In the genomic region with DNA sequence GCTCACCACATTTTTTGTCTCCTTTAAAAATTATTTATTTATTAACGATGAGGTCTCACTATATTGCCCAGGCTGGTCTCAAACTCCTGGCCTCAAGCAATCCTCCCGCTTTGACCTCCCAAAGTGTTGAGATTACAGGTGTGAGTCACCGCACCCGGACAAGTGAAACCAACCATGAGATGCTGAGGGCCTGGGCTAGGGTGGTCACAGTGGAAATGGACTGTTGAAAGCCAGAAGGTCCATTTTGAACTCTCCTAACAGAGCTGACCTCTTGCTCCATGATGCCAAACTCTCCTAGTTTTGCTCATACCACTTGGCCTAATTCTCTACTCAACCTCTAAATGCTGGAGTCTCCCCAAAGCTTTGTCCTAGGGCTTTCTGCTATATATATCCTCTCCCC, we compare ENCODE assay signal across 9 cellular contexts.
A peak's percentile ranks its signal among the peaks of the same experiment; 100 is the strongest.
DNase-seq lines count a peak whose midpoint lies in the region; ATAC-seq and TF ChIP-seq lines count a peak whose summit lies in the region.
"Had no signal": no experiment of that assay in that cellular context is flagged by ENCODE, and none has a peak within 500 bp of the region (broad histone marks: within the 10 kb centered on the region; RNA-seq: fewer than 3 reads in every experiment).

No MANE protein-coding gene starts in this region.

- peaks cover 67% of the 10 kb centered on the region for H3F3A ChIP-seq in SU-DHL-6 (ENCODE audit: insufficient read depth)

- peaks cover 0 to 3% (median 2%) of the 10 kb centered on the region in 3 donors for H3K36me3 Mint-ChIP-seq in CD8-positive, alpha-beta memory T cell
- H3K36me3 Mint-ChIP-seq in natural killer cell (no peaks in the 10 kb centered on the region), WTC11 (no peaks in the 10 kb centered on the region)

- intact Hi-C loops in natural killer cell (cut with micrococcal nuclease) = loop anchor here (5.0 to 10.0 kb wide), 2 partner anchors 48 to 275 kb away; no protein-coding TSS in a partner anchor

- H3K4me1 ChIP-seq in CD8-positive, alpha-beta memory T cell (ENCODE audit: insufficient read depth, low read length) = peaks cover 78% of the 10 kb centered on the region

- H3K9ac ChIP-seq in SU-DHL-6 (ENCODE audit: low read length) = peak overlapping the region; percentile 39

- H3K9me3 ChIP-seq in CD8-positive, alpha-beta memory T cell (ENCODE audit: low read length) = no peaks in the 10 kb centered on the region
- no peaks in the 10 kb centered on the region for H3K9me3 ChIP-seq in SU-DHL-6 (ENCODE audit: insufficient read depth, low read length)

- H3K79me2 ChIP-seq in SU-DHL-6 (ENCODE audit: insufficient read depth, low read length) = peaks cover 30% of the 10 kb centered on the region

- ATAC-seq in GM21528 (IDR thresholded peaks at IDR 0.05; ENCODE audit: low FRiP score, unreplicated experiment) = peak; percentile 4
- ATAC-seq in natural killer cell = no peak
- no peak for ATAC-seq in WTC11

- peak overlapping the region; percentile 54 to 78 (median 62) for H3K4me3 Mint-ChIP-seq in CD8-positive, alpha-beta memory T cell
- H3K4me3 Mint-ChIP-seq in natural killer cell (peak overlapping the region; percentile 85), WTC11 (no peak overlapping the region)

- no peak for TF ChIP-seq CTCF in SU-DHL-6 (IDR thresholded peaks at IDR 0.05; ENCODE audit: insufficient read depth, low read length, poor library complexity, severe bottlenecking)
- no peak for TF ChIP-seq CTCF in natural killer cell (IDR thresholded peaks at IDR 0.05)
- TF ChIP-seq CTCF in WTC11 (IDR thresholded peaks at IDR 0.05) = no peak

- H3K27me3 Mint-ChIP-seq in CD8-positive, alpha-beta memory T cell = no peaks in the 10 kb centered on the region
- peaks cover 8 to 12% of the 10 kb centered on the region in 2 donors for H3K27me3 Mint-ChIP-seq in natural killer cell (ENCODE audit: low read depth in 2 of 2)
- H3K27me3 Mint-ChIP-seq in WTC11 (ENCODE audit: low read depth) = no peaks in the 10 kb centered on the region

- no peaks in the 10 kb centered on the region for H3K36me3 ChIP-seq in CD8-positive, alpha-beta memory T cell (ENCODE audit: insufficient read depth, low read length)
- H3K36me3 ChIP-seq in SU-DHL-6 (ENCODE audit: low read length) = no peaks in the 10 kb centered on the region; the same call in 1 of the 2 replicates

- H3K9me3 Mint-ChIP-seq in CD8-positive, alpha-beta memory T cell = no peaks in the 10 kb centered on the region
- no peaks in the 10 kb centered on the region for H3K9me3 Mint-ChIP-seq in natural killer cell
- no peaks in the 10 kb centered on the region for H3K9me3 Mint-ChIP-seq in WTC11

- DNase-seq in CD8-positive, alpha-beta memory T cell = no peak
- DNase-seq in natural killer cell = no peak
- DNase-seq in stimulated activated CD4-positive, alpha-beta T cell treated with anti-CD3 and anti-CD28 coated beads, Interleukin-1b, Interleukin-23, amount 100 ng/mL, for 48 hours = no peak
- no peak for DNase-seq in DMS 273 (lab: John Stamatoyannopoulos, UW; ENCODE audit: unreplicated experiment)
- DNase-seq in WTC11 (ENCODE audit: low spot score) = no peak
- DNase-seq in activated effector memory CD4-positive, alpha-beta T cell treated with Interleukin-2 at 50 U/mL for 16 hours = no peak
- DNase-seq: NCI-H2227 treated with DMSO at 0.1 percent for 48 hours had no signal

- peak overlapping the region; percentile 40 to 95 (median 84) for H3K27ac Mint-ChIP-seq in CD8-positive, alpha-beta memory T cell
- peak overlapping the region; percentile 62 to 83 for H3K27ac Mint-ChIP-seq in natural killer cell
- no peak overlapping the region for H3K27ac Mint-ChIP-seq in WTC11

- H3K27me3 ChIP-seq in CD8-positive, alpha-beta memory T cell (ENCODE audit: insufficient read depth, low read length, poor library complexity, severe bottlenecking) = no peaks in the 10 kb centered on the region
- H3K27me3 ChIP-seq in SU-DHL-6 (ENCODE audit: low read length) = no peaks in the 10 kb centered on the region

- H3K4me3 ChIP-seq in CD8-positive, alpha-beta memory T cell (ENCODE audit: low read length) = peak overlapping the region; percentile 10
- peak overlapping the region; percentile 18 for H3K4me3 ChIP-seq in SU-DHL-6 (ENCODE audit: insufficient read depth, low read length, poor library complexity, severe bottlenecking)

- no peaks in the 10 kb centered on the region for H4K20me1 ChIP-seq in SU-DHL-6 (ENCODE audit: low read depth, low read length)

- H3K9me2 ChIP-seq in SU-DHL-6 (replicated peaks; ENCODE audit: insufficient read depth, low read length) = no peaks in the 10 kb centered on the region

- POLR2A ChIA-PET in CD8-positive, alpha-beta memory T cell (lab: Charles Lee) = no interaction called here
- POLR2A ChIA-PET in WTC11 (lab: Charles Lee) = no interaction called here

- peak overlapping the region; percentile 78 for H3K4me2 ChIP-seq in SU-DHL-6 (ENCODE audit: low read depth, low read length, poor library complexity, severe bottlenecking)

- H3K27ac ChIP-seq in CD8-positive, alpha-beta memory T cell (ENCODE audit: low read depth, low read length) = no peak overlapping the region
- peak overlapping the region; percentile 99 for H3K27ac ChIP-seq in SU-DHL-6 (ENCODE audit: low read depth, low read length)

- H2AFZ ChIP-seq in SU-DHL-6 (ENCODE audit: low read depth, low read length, severe bottlenecking) = no peak overlapping the region

- H3K4me1 Mint-ChIP-seq in CD8-positive, alpha-beta memory T cell = peaks cover 72 to 77% (median 77%) of the 10 kb centered on the region in 3 donors
- peaks cover 70 to 80% of the 10 kb centered on the region in 2 donors for H3K4me1 Mint-ChIP-seq in natural killer cell
- H3K4me1 Mint-ChIP-seq in WTC11 = peaks cover 46% of the 10 kb centered on the region

- CTCF ChIA-PET in CD8-positive, alpha-beta memory T cell (lab: Charles Lee) = interaction anchor here (1.0 kb wide), 1 partner anchor 18 kb away, joined by 3 read pairs; no protein-coding TSS in a partner anchor
- CTCF ChIA-PET in WTC11 (lab: Charles Lee) = interaction anchor here (1.0 to 1.3 kb wide), 2 partner anchors 40 to 452 kb away, joined by 3 to 4 read pairs; no protein-coding TSS in a partner anchor

TF ChIP-seq in WTC11, 78 proteins besides CTCF, POLR2A, EP300 and RAD21 (continues in another document):
- TF ChIP-seq, protein P1, sequence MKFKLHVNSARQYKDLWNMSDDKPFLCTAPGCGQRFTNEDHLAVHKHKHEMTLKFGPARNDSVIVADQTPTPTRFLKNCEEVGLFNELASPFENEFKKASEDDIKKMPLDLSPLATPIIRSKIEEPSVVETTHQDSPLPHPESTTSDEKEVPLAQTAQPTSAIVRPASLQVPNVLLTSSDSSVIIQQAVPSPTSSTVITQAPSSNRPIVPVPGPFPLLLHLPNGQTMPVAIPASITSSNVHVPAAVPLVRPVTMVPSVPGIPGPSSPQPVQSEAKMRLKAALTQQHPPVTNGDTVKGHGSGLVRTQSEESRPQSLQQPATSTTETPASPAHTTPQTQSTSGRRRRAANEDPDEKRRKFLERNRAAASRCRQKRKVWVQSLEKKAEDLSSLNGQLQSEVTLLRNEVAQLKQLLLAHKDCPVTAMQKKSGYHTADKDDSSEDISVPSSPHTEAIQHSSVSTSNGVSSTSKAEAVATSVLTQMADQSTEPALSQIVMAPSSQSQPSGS (CRISPR knock-in tag; IDR thresholded peaks at IDR 0.05; ENCODE audit: borderline replicate concordance, low read depth) = no peak
- TF ChIP-seq PRRX2 (CRISPR knock-in tag; IDR thresholded peaks at IDR 0.05) = no peak
- no peak for TF ChIP-seq CREM (CRISPR knock-in tag; IDR thresholded peaks at IDR 0.05)
- TF ChIP-seq ZNF317 (CRISPR knock-in tag; IDR thresholded peaks at IDR 0.05; ENCODE audit: borderline replicate concordance, low read depth) = no peak
- TF ChIP-seq, protein P2, sequence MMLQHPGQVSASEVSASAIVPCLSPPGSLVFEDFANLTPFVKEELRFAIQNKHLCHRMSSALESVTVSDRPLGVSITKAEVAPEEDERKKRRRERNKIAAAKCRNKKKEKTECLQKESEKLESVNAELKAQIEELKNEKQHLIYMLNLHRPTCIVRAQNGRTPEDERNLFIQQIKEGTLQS (CRISPR knock-in tag; conservative IDR thresholded peaks at IDR 0.05) = no peak
- TF ChIP-seq, protein P3, sequence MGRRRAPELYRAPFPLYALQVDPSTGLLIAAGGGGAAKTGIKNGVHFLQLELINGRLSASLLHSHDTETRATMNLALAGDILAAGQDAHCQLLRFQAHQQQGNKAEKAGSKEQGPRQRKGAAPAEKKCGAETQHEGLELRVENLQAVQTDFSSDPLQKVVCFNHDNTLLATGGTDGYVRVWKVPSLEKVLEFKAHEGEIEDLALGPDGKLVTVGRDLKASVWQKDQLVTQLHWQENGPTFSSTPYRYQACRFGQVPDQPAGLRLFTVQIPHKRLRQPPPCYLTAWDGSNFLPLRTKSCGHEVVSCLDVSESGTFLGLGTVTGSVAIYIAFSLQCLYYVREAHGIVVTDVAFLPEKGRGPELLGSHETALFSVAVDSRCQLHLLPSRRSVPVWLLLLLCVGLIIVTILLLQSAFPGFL (CRISPR knock-in tag; IDR thresholded peaks at IDR 0.05; ENCODE audit: borderline replicate concordance) = no peak
- TF ChIP-seq ELF4 (CRISPR knock-in tag; IDR thresholded peaks at IDR 0.05; ENCODE audit: low read depth) = no peak
- TF ChIP-seq, protein P4, sequence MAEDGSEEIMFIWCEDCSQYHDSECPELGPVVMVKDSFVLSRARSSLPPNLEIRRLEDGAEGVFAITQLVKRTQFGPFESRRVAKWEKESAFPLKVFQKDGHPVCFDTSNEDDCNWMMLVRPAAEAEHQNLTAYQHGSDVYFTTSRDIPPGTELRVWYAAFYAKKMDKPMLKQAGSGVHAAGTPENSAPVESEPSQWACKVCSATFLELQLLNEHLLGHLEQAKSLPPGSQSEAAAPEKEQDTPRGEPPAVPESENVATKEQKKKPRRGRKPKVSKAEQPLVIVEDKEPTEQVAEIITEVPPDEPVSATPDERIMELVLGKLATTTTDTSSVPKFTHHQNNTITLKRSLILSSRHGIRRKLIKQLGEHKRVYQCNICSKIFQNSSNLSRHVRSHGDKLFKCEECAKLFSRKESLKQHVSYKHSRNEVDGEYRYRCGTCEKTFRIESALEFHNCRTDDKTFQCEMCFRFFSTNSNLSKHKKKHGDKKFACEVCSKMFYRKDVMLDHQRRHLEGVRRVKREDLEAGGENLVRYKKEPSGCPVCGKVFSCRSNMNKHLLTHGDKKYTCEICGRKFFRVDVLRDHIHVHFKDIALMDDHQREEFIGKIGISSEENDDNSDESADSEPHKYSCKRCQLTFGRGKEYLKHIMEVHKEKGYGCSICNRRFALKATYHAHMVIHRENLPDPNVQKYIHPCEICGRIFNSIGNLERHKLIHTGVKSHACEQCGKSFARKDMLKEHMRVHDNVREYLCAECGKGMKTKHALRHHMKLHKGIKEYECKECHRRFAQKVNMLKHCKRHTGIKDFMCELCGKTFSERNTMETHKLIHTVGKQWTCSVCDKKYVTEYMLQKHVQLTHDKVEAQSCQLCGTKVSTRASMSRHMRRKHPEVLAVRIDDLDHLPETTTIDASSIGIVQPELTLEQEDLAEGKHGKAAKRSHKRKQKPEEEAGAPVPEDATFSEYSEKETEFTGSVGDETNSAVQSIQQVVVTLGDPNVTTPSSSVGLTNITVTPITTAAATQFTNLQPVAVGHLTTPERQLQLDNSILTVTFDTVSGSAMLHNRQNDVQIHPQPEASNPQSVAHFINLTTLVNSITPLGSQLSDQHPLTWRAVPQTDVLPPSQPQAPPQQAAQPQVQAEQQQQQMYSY (CRISPR knock-in tag; IDR thresholded peaks at IDR 0.05) = no peak
- TF ChIP-seq ZBTB21 (CRISPR knock-in tag; IDR thresholded peaks at IDR 0.05; ENCODE audit: borderline replicate concordance) = no peak
